ENCODE assay signal across 8 cellular contexts in genomic region chr7:100803398-100804161, GRCh38. TPM values are rescaled to one million over a fixed set of nuclear protein-coding genes. Genes with fewer than 3 reads are reported as not detected.
DNase-seq lines count a peak whose midpoint lies in the region; ATAC-seq, FAIRE-seq and TF ChIP-seq lines count a peak whose summit lies in the region.

No MANE protein-coding gene starts in this region.

- POLR2A ChIA-PET in HEK293T (lab: Yijun Ruan, JAX) (interaction anchor here (1.0 kb wide), 1 partner anchor 49 kb away, joined by 3 read pairs; the partner anchor contains the start of gene SLC12A9), H1 (lab: Charles Lee; ENCODE audit: partially characterized antibody) (interaction anchor here (0.7 to 10.3 kb wide), 14 partner anchors 11 to 119 kb away, joined by 3 to 124 read pairs (median 4); partner anchors contain the start of genes EPHB4, SLC12A9 and SRRT)

- no peak overlapping the region for H2BK20ac ChIP-seq in H1 (ENCODE audit: low read length)

- no peak overlapping the region for H3K56ac ChIP-seq in H1 (replicated peaks; ENCODE audit: insufficient read length, low read depth, low read length)

- H3K36me3 ChIP-seq in MM.1S (replicated peaks; ENCODE audit: insufficient read depth, low read length) (no peaks in the 10 kb centered on the region), H1 (ENCODE audit: control insufficient read depth in 2 of 4, insufficient read depth in 4 of 4, low read length in 3 of 4) (peaks cover 28 to 59% (median 39%) of the 10 kb centered on the region in 4 experiments), mesodermal cell (ENCODE audit: control insufficient read depth, insufficient read depth, low read length) (peaks cover 68% of the 10 kb centered on the region), upper lobe of right lung (peaks cover 40% of the 10 kb centered on the region)

- no peaks in the 10 kb centered on the region for H3K9me2 ChIP-seq in MM.1S (replicated peaks; ENCODE audit: insufficient read depth, low read length)

- H3K79me2 ChIP-seq in MM.1S (ENCODE audit: low read length) (no peaks in the 10 kb centered on the region), H1 (ENCODE audit: control insufficient read depth in 1 of 2, insufficient read depth in 2 of 2, low read length in 2 of 2) (no peaks in the 10 kb centered on the region)

- no peak overlapping the region for H2BK5ac ChIP-seq in H1 (ENCODE audit: low read depth, low read length)

- ATAC-seq in upper lobe of right lung = peak; percentile 89

- H2AFZ ChIP-seq in MM.1S (ENCODE audit: low read length) (peak overlapping the region; percentile 77), H1 (ENCODE audit: low read length) (no peak overlapping the region)

- TF ChIP-seq EP300 in H1 (IDR thresholded peaks at IDR 0.05; ENCODE audit: borderline replicate concordance in 1 of 2, low read depth in 2 of 2, low read length in 2 of 2) = no peak

- no peak overlapping the region for H4K91ac ChIP-seq in H1 (replicated peaks; ENCODE audit: insufficient read length, low read length)

- DNase-seq in AG08395 (ENCODE audit: low spot score) = peak; percentile 97
- DNase-seq in HEK293T (ENCODE audit: extremely low spot score) = peak; percentile 39
- peak; percentile 79 for DNase-seq in MM.1S
- DNase-seq in SK-N-DZ (ENCODE audit: low spot score) = peak; percentile 83
- peak in 1 of 2 experiments; percentile 63 for DNase-seq in H1 (ENCODE audit: low read depth in 1 of 2, low spot score in 2 of 2)
- DNase-seq in upper lobe of right lung = peak; percentile 81

- H3K4me1 ChIP-seq in MM.1S (ENCODE audit: low read length) (peaks cover 7% of the 10 kb centered on the region), H1 (replicated peaks in 1 of 4; ENCODE audit: control insufficient read depth in 3 of 4, insufficient read depth in 4 of 4, low read length in 3 of 4) (peaks cover 0 to 8% (median 3%) of the 10 kb centered on the region in 4 experiments; a peak in 5 of 7 replicates), mesodermal cell (ENCODE audit: control insufficient read depth, insufficient read depth, low read length, poor library complexity, severe bottlenecking) (peaks cover 44% of the 10 kb centered on the region), upper lobe of right lung (peaks cover 30% of the 10 kb centered on the region)

- no peak overlapping the region for H3K27ac ChIP-seq in MM.1S (ENCODE audit: low read length)
- no peak overlapping the region for H3K27ac ChIP-seq in H1 (ENCODE audit: low read depth, low read length)
- peak overlapping the region; percentile 64 for H3K27ac ChIP-seq in mesodermal cell (ENCODE audit: low read depth, low read length, severe bottlenecking)
- H3K27ac ChIP-seq in upper lobe of right lung = peak overlapping the region; percentile 42

- no peak for TF ChIP-seq POLR2A in H1 (IDR thresholded peaks at IDR 0.05; ENCODE audit: control extremely low read depth in 1 of 2, low read depth in 2 of 2, low read length in 2 of 2)

- no peak overlapping the region for H2BK12ac ChIP-seq in H1 (ENCODE audit: low read depth, low read length)

- intact Hi-C loops in upper lobe of right lung (cut with DNase I) = loop anchor here (5.0 kb wide), 1 partner anchor 49 kb away; the partner anchor contains the start of gene SLC12A9

- TF ChIP-seq CTCF in GM12875 (IDR thresholded peaks at IDR 0.05; ENCODE audit: borderline replicate concordance, insufficient read depth, low read depth, low read length) = no peak
- no peak for TF ChIP-seq CTCF in MM.1S (IDR thresholded peaks at IDR 0.05; ENCODE audit: low read length)
- TF ChIP-seq CTCF in H1 (IDR thresholded peaks at IDR 0.05; ENCODE audit: control extremely low read depth in 1 of 3, insufficient read depth in 1 of 3, low read depth in 1 of 3, low read length in 3 of 3) = no peak
- no peak for TF ChIP-seq CTCF in upper lobe of right lung (IDR thresholded peaks at IDR 0.05)

- H3K23me2 ChIP-seq in H1 (ENCODE audit: low read depth, low read length) = no peaks in the 10 kb centered on the region

- H2BK120ac ChIP-seq in H1 (replicated peaks; ENCODE audit: low read depth, low read length) = no peak overlapping the region

- no peak overlapping the region for H4K8ac ChIP-seq in H1 (ENCODE audit: extremely low read depth, insufficient read depth, low read length)

- H3K4me2 ChIP-seq in MM.1S (ENCODE audit: low read depth, low read length) = peak overlapping the region; percentile 80
- H3K4me2 ChIP-seq in H1 (ENCODE audit: insufficient read depth in 1 of 2, low read depth in 2 of 2, low read length in 2 of 2) = no peak overlapping the region

- no peaks in the 10 kb centered on the region for H3K9me3 ChIP-seq in MM.1S (replicated peaks; ENCODE audit: insufficient read depth, low read length)
- H3K9me3 ChIP-seq in H1 (ENCODE audit: insufficient read depth in 2 of 2, low read depth in 1 of 2, low read length in 1 of 2) = no peaks in the 10 kb centered on the region
- no peaks in the 10 kb centered on the region for H3K9me3 ChIP-seq in mesodermal cell (ENCODE audit: control insufficient read depth, low read length)
- H3K9me3 ChIP-seq in upper lobe of right lung = no peaks in the 10 kb centered on the region

- H3K18ac ChIP-seq in H1 (ENCODE audit: extremely low read depth, low read length) = no peak overlapping the region

- no peaks in the 10 kb centered on the region for H3F3A ChIP-seq in MM.1S (ENCODE audit: insufficient read depth, low read length)

- no peak overlapping the region; the same call in 1 of the 2 replicates for H3K9ac ChIP-seq in MM.1S (ENCODE audit: low read length)
- H3K9ac ChIP-seq in H1 (replicated peaks in 1 of 4; ENCODE audit: extremely low read depth in 1 of 4, low read depth in 3 of 4, low read length in 3 of 4) = no peak overlapping the region

- no peak overlapping the region for H2BK15ac ChIP-seq in H1 (ENCODE audit: low read length)

- FAIRE-seq in H1 (lab: Jason Lieb, UNC) = no peak

- TF ChIP-seq RAD21 in H1 (IDR thresholded peaks at IDR 0.05 in 1 of 2, conservative IDR thresholded peaks at IDR 0.05 in 1 of 2; ENCODE audit: low read depth in 2 of 2, low read length in 2 of 2) = no peak

- H2AK5ac ChIP-seq in H1 (ENCODE audit: low read depth, low read length) = no peak overlapping the region

- CTCF ChIA-PET in HEK293T (lab: Yijun Ruan, JAX) (interaction anchor here (2.6 kb wide), 1 partner anchor 48 kb away, joined by 13 read pairs; the partner anchor contains the start of gene SLC12A9), H1 (lab: Charles Lee; ENCODE audit: partially characterized antibody) (interaction anchor here (0.5 to 13.2 kb wide), 13 partner anchors 10 to 156 kb away, joined by 3 to 215 read pairs (median 3); partner anchors contain the start of genes POP7, SLC12A9 and UFSP1)

- no peak overlapping the region for H3K23ac ChIP-seq in H1 (ENCODE audit: insufficient read length)

- no peak overlapping the region for H4K5ac ChIP-seq in H1 (ENCODE audit: insufficient read length, low read depth, low read length)

- H3K4ac ChIP-seq in H1 (replicated peaks; ENCODE audit: insufficient read length, low read depth, low read length) = no peak overlapping the region

- H3K4me3 ChIP-seq in GM12875 (ENCODE audit: low read depth, low read length) (peak overlapping the region; percentile 45), MM.1S (ENCODE audit: low read length) (peak overlapping the region; percentile 45), H1 (ENCODE audit: extremely low read depth in 1 of 4, insufficient read depth in 2 of 4, low read depth in 3 of 4, low read length in 4 of 4) (no peak overlapping the region), mesodermal cell (ENCODE audit: extremely low read depth, insufficient read depth, low read length, poor library complexity, severe bottlenecking) (no peak overlapping the region), upper lobe of right lung (peak overlapping the region; percentile 16)

- H4K20me1 ChIP-seq in MM.1S (ENCODE audit: insufficient read depth, low read length) = no peaks in the 10 kb centered on the region
- H4K20me1 ChIP-seq in H1 (replicated peaks in 1 of 2; ENCODE audit: control insufficient read depth in 1 of 2, insufficient read depth in 2 of 2, low read length in 2 of 2) = peaks cover 0 to 6% of the 10 kb centered on the region in 2 experiments

- H3K27me3 ChIP-seq in MM.1S (replicated peaks; ENCODE audit: insufficient read depth, low read length) = peaks cover 83% of the 10 kb centered on the region
- no peaks in the 10 kb centered on the region for H3K27me3 ChIP-seq in H1 (replicated peaks in 1 of 4; ENCODE audit: control insufficient read depth in 3 of 4, extremely low read depth in 1 of 4, insufficient read depth in 3 of 4, low read length in 3 of 4)
- H3K27me3 ChIP-seq in upper lobe of right lung = no peaks in the 10 kb centered on the region

- no peaks in the 10 kb centered on the region for H3K79me1 ChIP-seq in H1 (ENCODE audit: low read depth, low read length)

- 89% methylated on average over 19 of the region's 19 CpGs; no CpG with 5 or more reads in 1 of the 2 experiments for WGBS in H1 (ENCODE audit: extremely low coverage in 1 of 2, insufficient coverage in 1 of 2, insufficient read length in 1 of 2, insufficient replicate concordance in 2 of 2, low coverage in 1 of 2, low lambda C conversion rate in 2 of 2, missing lambda C conversion rate in 1 of 2), 2 experiments
- WGBS in mesodermal cell (ENCODE audit: insufficient coverage in 2 of 2), 2 experiments = 71 to 77% methylated on average over 18 to 19 of the region's 19 CpGs

- H3K14ac ChIP-seq in H1 (ENCODE audit: insufficient read length) = no peak overlapping the region

RNA-seq across cellular contexts. Expression of gene EPHB4, which starts 23.7 kb away (rescaled TPM):
- polyA plus RNA-seq in SK-N-DZ (2014; cell fraction: cytosol; rRNA removed) = 1.9 and 3.4 TPM in 2 replicates
- 1.2 and 1.4 TPM in 2 replicates for polyA plus RNA-seq in SK-N-DZ (2014; cell fraction: nucleus; rRNA removed)
- 113 and 122 TPM in 2 replicates for total RNA-seq in H1 (2021; fragmentation: NEBNext Ultra II Directional; extraction: Animal tissue kit (Norgen Biotek cat#: 25700))
- 85.0 and 141 TPM in 2 replicates for polyA plus RNA-seq in H1 (2011; rRNA removed)
- 99.8 TPM for polyA plus RNA-seq in H1 (2011; cell fraction: cytosol; rRNA removed)
- polyA plus RNA-seq in H1 (2011; cell fraction: nucleus; rRNA removed) = 125 TPM
- 87.6 to 114 TPM (median 107 TPM) in 4 replicates for polyA plus RNA-seq in H1 (2012, experiment 1 of 2)
- 115 TPM for polyA plus RNA-seq in H1 (2012, experiment 2 of 2)
- polyA plus RNA-seq in H1 (2013, experiment 1 of 2) = 95.4 TPM
- 95.7 TPM for polyA plus RNA-seq in H1 (2013, experiment 2 of 2)
- polyA minus RNA-seq in H1 (2011; rRNA and poly(A)+ RNA removed) = 97.8 and 111 TPM in 2 replicates
- polyA minus RNA-seq in H1 (2011; cell fraction: cytosol; rRNA and poly(A)+ RNA removed) = 105 TPM
- 57.6 TPM for polyA minus RNA-seq in H1 (2011; cell fraction: nucleus; rRNA and poly(A)+ RNA removed)
- 80.4 TPM for polyA plus RNA-seq in mesodermal cell (2013, experiment 1 of 2)
- 63.6 TPM for polyA plus RNA-seq in mesodermal cell (2013, experiment 2 of 2)
- 117 TPM for total RNA-seq in upper lobe of right lung

RNA-seq across cellular contexts. Expression of gene SLC12A9, which starts 48.9 kb away (rescaled TPM):
- polyA plus RNA-seq in SK-N-DZ (2014; cell fraction: cytosol; rRNA removed) = 12.9 and 13.8 TPM in 2 replicates
- 24.2 and 33.9 TPM in 2 replicates for polyA plus RNA-seq in SK-N-DZ (2014; cell fraction: nucleus; rRNA removed)
- total RNA-seq in H1 (2021; fragmentation: NEBNext Ultra II Directional; extraction: Animal tissue kit (Norgen Biotek cat#: 25700)) = 40.1 and 40.7 TPM in 2 replicates
- 31.4 and 54.0 TPM in 2 replicates for polyA plus RNA-seq in H1 (2011; rRNA removed)
- polyA plus RNA-seq in H1 (2011; cell fraction: cytosol; rRNA removed) = 28.5 TPM
- polyA plus RNA-seq in H1 (2011; cell fraction: nucleus; rRNA removed) = 74.3 TPM
- 25.4 to 35.3 TPM (median 33.8 TPM) in 4 replicates for polyA plus RNA-seq in H1 (2012, experiment 1 of 2)
- 27.5 TPM for polyA plus RNA-seq in H1 (2012, experiment 2 of 2)
- polyA plus RNA-seq in H1 (2013, experiment 1 of 2) = 33.2 TPM
- 32.9 TPM for polyA plus RNA-seq in H1 (2013, experiment 2 of 2)
- polyA minus RNA-seq in H1 (2011; rRNA and poly(A)+ RNA removed) = 13.1 and 22.4 TPM in 2 replicates
- 13.4 TPM for polyA minus RNA-seq in H1 (2011; cell fraction: cytosol; rRNA and poly(A)+ RNA removed)
- 13.4 TPM for polyA minus RNA-seq in H1 (2011; cell fraction: nucleus; rRNA and poly(A)+ RNA removed)
- 16.4 TPM for polyA plus RNA-seq in mesodermal cell (2013, experiment 1 of 2)
- 14.7 TPM for polyA plus RNA-seq in mesodermal cell (2013, experiment 2 of 2)
- 39.2 TPM for total RNA-seq in upper lobe of right lung

Comparison
In these comparisons a context has a peak if more than half of its experiments do, and no peak if none do; other contexts are left out.
1. H3K4me3 ChIP-seq: peak in GM12875 (single experiment), MM.1S (single experiment) and upper lobe of right lung (single experiment); none in H1 (0 of 4) and mesodermal cell (single experiment).
2. H3K27ac ChIP-seq: peak in mesodermal cell (single experiment) and upper lobe of right lung (single experiment); none in MM.1S (single experiment) and H1 (single experiment).